Comparison of ENCODE assay signal across 10 cellular contexts in genomic region chr16:65117701-65118448, GRCh38. TPM values are rescaled to one million over a fixed set of nuclear protein-coding genes. Genes with fewer than 3 reads are reported as not detected.
DNase-seq lines count a peak whose midpoint lies in the region; ATAC-seq, FAIRE-seq and TF ChIP-seq lines count a peak whose summit lies in the region.
"Had no signal": no experiment of that assay in that cellular context is flagged by ENCODE, and none has a peak within 500 bp of the region (broad histone marks: within the 10 kb centered on the region; RNA-seq: fewer than 3 reads in every experiment).

No MANE protein-coding gene starts in this region.

- H3K27me3 ChIP-seq in pancreas, result peaks cover 0 to 10% (median 0%) of the 10 kb centered on the region in 4 donors

- no peaks in the 10 kb centered on the region for H3K9me3 Mint-ChIP-seq in activated T-helper 1 cell treated with anti-CD3 and anti-CD28 coated beads, Interleukin-12 subunit alpha, Interleukin-12 subunit beta, Interleukin-2, Interleukin-4 antibody, amounts not matched to agents 30 ng/mL and 10 ng/mL and 1 ng/mL, durations not matched to agents 14 hours and 24 hours and 36 hours
- H3K9me3 Mint-ChIP-seq: stimulated activated effector memory CD8-positive, alpha-beta T cell treated with anti-CD3 and anti-CD28 coated beads, Interleukin-12 subunit alpha, Interleukin-12 subunit beta, amount 100 ng/mL, for 72 hours had no signal

- TF ChIP-seq CTCF in C4-2B (conservative IDR thresholded peaks at IDR 0.05) (peak; percentile 90), pancreas (IDR thresholded peaks at IDR 0.05) (peak; percentile 60 to 87 (median 80))

- no peak overlapping the region for H3K27ac ChIP-seq in C4-2B
- no peak overlapping the region for H3K27ac ChIP-seq in pancreas

- no peak overlapping the region for H3K4me3 Mint-ChIP-seq in activated T-helper 1 cell treated with anti-CD3 and anti-CD28 coated beads, Interleukin-12 subunit alpha, Interleukin-12 subunit beta, Interleukin-2, Interleukin-4 antibody, amounts not matched to agents 30 ng/mL and 10 ng/mL and 1 ng/mL, durations not matched to agents 14 hours and 24 hours and 36 hours
- H3K4me3 Mint-ChIP-seq: stimulated activated effector memory CD8-positive, alpha-beta T cell treated with anti-CD3 and anti-CD28 coated beads, Interleukin-12 subunit alpha, Interleukin-12 subunit beta, amount 100 ng/mL, for 72 hours had no signal

- H3K36me3 ChIP-seq in pancreas, result no peaks in the 10 kb centered on the region

- H3K27ac Mint-ChIP-seq in activated T-helper 1 cell treated with anti-CD3 and anti-CD28 coated beads, Interleukin-12 subunit alpha, Interleukin-12 subunit beta, Interleukin-2, Interleukin-4 antibody, amounts not matched to agents 30 ng/mL and 10 ng/mL and 1 ng/mL, durations not matched to agents 14 hours and 24 hours and 36 hours, result no peak overlapping the region
- H3K27ac Mint-ChIP-seq: stimulated activated effector memory CD8-positive, alpha-beta T cell treated with anti-CD3 and anti-CD28 coated beads, Interleukin-12 subunit alpha, Interleukin-12 subunit beta, amount 100 ng/mL, for 72 hours had no signal

- peak; percentile 90 for ATAC-seq in GM18858 (IDR thresholded peaks at IDR 0.05; ENCODE audit: unreplicated experiment)
- ATAC-seq in HG03066 (IDR thresholded peaks at IDR 0.05; ENCODE audit: low read depth, unreplicated experiment), result peak; percentile 76
- ATAC-seq in pancreas, result peak; percentile 63 to 85 (median 76)
- no peak for ATAC-seq in GM21526 (IDR thresholded peaks at IDR 0.05; ENCODE audit: low FRiP score, unreplicated experiment)
- ATAC-seq: stimulated activated effector memory CD8-positive, alpha-beta T cell treated with anti-CD3 and anti-CD28 coated beads, Interleukin-12 subunit alpha, Interleukin-12 subunit beta, amount 100 ng/mL, for 72 hours had no signal

- peaks cover 21% of the 10 kb centered on the region for H3K27me3 Mint-ChIP-seq in activated T-helper 1 cell treated with anti-CD3 and anti-CD28 coated beads, Interleukin-12 subunit alpha, Interleukin-12 subunit beta, Interleukin-2, Interleukin-4 antibody, amounts not matched to agents 30 ng/mL and 10 ng/mL and 1 ng/mL, durations not matched to agents 14 hours and 24 hours and 36 hours (ENCODE audit: insufficient read depth)

- H3K4me1 Mint-ChIP-seq in activated T-helper 1 cell treated with anti-CD3 and anti-CD28 coated beads, Interleukin-12 subunit alpha, Interleukin-12 subunit beta, Interleukin-2, Interleukin-4 antibody, amounts not matched to agents 30 ng/mL and 10 ng/mL and 1 ng/mL, durations not matched to agents 14 hours and 24 hours and 36 hours (ENCODE audit: low read depth), result no peaks in the 10 kb centered on the region
- H3K4me1 Mint-ChIP-seq: stimulated activated effector memory CD8-positive, alpha-beta T cell treated with anti-CD3 and anti-CD28 coated beads, Interleukin-12 subunit alpha, Interleukin-12 subunit beta, amount 100 ng/mL, for 72 hours had no signal

- no peak for FAIRE-seq in pancreas (lab: Jason Lieb, UNC)

- H3K9me3 ChIP-seq in pancreas, result no peaks in the 10 kb centered on the region

- no peak overlapping the region for H3K4me3 ChIP-seq in pancreas

- DNase-seq in NCI-H226 (peak; percentile 52), glomerular visceral epithelial cell (ENCODE audit: extremely low spot score) (peak; percentile 77), pancreas (peak in 5 of 6 donors; percentile 30 to 65 (median 42))
- peak; percentile 17 for DNase-seq in activated T-helper 1 cell treated with anti-CD3 and anti-CD28 coated beads, Interleukin-12 subunit alpha, Interleukin-12 subunit beta, Interleukin-2, Interleukin-4 antibody, amounts not matched to agents 30 ng/mL and 10 ng/mL and 1 ng/mL, durations not matched to agents 14 hours and 24 hours and 36 hours (ENCODE audit: low spot score)

- no peaks in the 10 kb centered on the region for H3K4me1 ChIP-seq in pancreas

- no peaks in the 10 kb centered on the region for H3K36me3 Mint-ChIP-seq in activated T-helper 1 cell treated with anti-CD3 and anti-CD28 coated beads, Interleukin-12 subunit alpha, Interleukin-12 subunit beta, Interleukin-2, Interleukin-4 antibody, amounts not matched to agents 30 ng/mL and 10 ng/mL and 1 ng/mL, durations not matched to agents 14 hours and 24 hours and 36 hours (ENCODE audit: low read depth)

- WGBS in pancreas, 2 donors, result 16 to 18% methylated on average over 10 of the region's 10 CpGs

- intact Hi-C loops in activated T-helper 1 cell treated with anti-CD3 and anti-CD28 coated beads, Interleukin-12 subunit alpha, Interleukin-12 subunit beta, Interleukin-2, Interleukin-4 antibody, amounts not matched to agents 30 ng/mL and 10 ng/mL and 1 ng/mL, durations not matched to agents 14 hours and 24 hours and 36 hours (cut with micrococcal nuclease), result no loop called here
- intact Hi-C loops in pancreas (cut with DNase I), result loop anchor here in 1 of 3 donors (5.0 kb wide), 1 partner anchor 1656 kb away; no protein-coding TSS in a partner anchor

RNA-seq across cellular contexts. Expression of gene CDH11, which starts 4.0 kb away (rescaled TPM):
- not detected in 2 replicates for total RNA-seq in activated T-helper 1 cell treated with anti-CD3 and anti-CD28 coated beads, Interleukin-12 subunit alpha, Interleukin-12 subunit beta, Interleukin-2, Interleukin-4 antibody, amounts not matched to agents 30 ng/mL and 10 ng/mL and 1 ng/mL, durations not matched to agents 14 hours and 24 hours and 36 hours
- total RNA-seq in pancreas, result 10 to 100 TPM in 2 of 6 donors, 1 to 10 TPM in 3, under 1 TPM in 1; 0.88 to 49.6 (median 2.7) TPM
- under 1 TPM; 0.38 to 0.59 TPM for polyA plus RNA-seq in pancreas
- total RNA-seq: T-helper 2 cell treated with Interferon-gamma antibody and Interleukin-4, amounts not matched to agents 100 ng/mL and 5 ng/mL, for 36 hours had no signal

Comparison
In these comparisons a context has a peak if more than half of its experiments do, and no peak if none do; other contexts are left out.
1. DNase-seq: peak in every context shown above with its lines; median percentile 77 in glomerular visceral epithelial cell; 52 in NCI-H226; 42 in pancreas; 17 in activated T-helper 1 cell treated with anti-CD3 and anti-CD28 coated beads, Interleukin-12 subunit alpha, Interleukin-12 subunit beta, Interleukin-2, Interleukin-4 antibody, amounts not matched to agents 30 ng/mL and 10 ng/mL and 1 ng/mL, durations not matched to agents 14 hours and 24 hours and 36 hours.